Comparison of ENCODE assay signal across 1 cellular context in the genomic region with DNA sequence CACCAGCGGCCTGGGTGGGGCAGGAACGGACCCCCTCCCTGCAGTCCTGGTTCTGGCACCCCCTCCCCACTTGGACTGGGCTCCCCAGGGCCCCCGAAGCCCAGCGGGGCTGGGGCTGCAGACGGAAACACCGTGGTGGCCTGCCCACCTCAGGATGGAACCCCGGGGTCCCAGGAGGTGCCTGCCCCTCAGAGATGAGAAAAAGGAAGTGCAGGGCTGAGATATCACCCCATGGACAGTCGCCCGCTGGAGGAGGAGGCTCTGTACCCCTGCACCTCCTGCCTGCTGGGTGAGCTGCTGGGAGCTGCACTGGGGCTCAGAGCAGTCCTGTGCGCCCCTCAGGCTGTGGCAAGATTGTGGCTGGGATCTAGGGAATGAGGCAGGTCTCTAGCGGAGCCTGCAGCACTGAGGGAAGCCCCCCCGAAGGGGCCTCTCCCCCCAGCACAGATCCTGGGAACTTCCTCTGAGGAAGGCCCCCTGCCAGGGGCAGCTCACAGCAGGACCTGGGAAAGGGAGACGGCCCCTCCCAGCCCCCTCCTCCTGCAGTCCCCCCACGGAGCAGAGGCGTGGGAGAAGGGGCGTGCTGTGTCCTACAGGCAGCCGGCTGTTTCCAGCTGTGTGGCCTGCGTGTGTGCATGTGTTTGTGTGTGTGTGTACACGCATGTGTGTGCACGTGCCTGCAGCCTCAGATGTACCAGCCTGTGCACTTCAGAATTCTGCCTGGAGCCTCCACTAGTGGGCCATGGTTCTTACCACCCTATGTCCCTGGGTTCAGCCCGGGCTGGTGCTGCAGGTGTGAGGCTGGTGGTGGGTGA.
TF ChIP-seq lines count a peak whose summit lies in the region.

No MANE protein-coding gene starts in this region.

TF ChIP-seq in HepG2, 621 proteins besides CTCF, POLR2A, EP300 and RAD21:
- TF ChIP-seq ZNF547 (CRISPR knock-in tag; IDR thresholded peaks at IDR 0.05) (no peak), KLF6 (CRISPR knock-in tag; IDR thresholded peaks at IDR 0.05) (no peak), ZBTB21 (CRISPR knock-in tag; IDR thresholded peaks at IDR 0.05) (no peak), SALL2 (CRISPR knock-in tag; IDR thresholded peaks at IDR 0.05) (no peak), AKAP8 (CRISPR knock-in tag; IDR thresholded peaks at IDR 0.05) (0 out of 2 replicates have a peak, but pooled peaks have one; percentile 65), SMARCE1 (IDR thresholded peaks at IDR 0.05; ENCODE audit: borderline replicate concordance) (no peak), MAF1 (CRISPR knock-in tag; IDR thresholded peaks at IDR 0.05; ENCODE audit: borderline replicate concordance) (no peak), ZNF484 (CRISPR knock-in tag; IDR thresholded peaks at IDR 0.05; ENCODE audit: borderline replicate concordance, low read depth) (no peak)
- TF ChIP-seq, protein P1, sequence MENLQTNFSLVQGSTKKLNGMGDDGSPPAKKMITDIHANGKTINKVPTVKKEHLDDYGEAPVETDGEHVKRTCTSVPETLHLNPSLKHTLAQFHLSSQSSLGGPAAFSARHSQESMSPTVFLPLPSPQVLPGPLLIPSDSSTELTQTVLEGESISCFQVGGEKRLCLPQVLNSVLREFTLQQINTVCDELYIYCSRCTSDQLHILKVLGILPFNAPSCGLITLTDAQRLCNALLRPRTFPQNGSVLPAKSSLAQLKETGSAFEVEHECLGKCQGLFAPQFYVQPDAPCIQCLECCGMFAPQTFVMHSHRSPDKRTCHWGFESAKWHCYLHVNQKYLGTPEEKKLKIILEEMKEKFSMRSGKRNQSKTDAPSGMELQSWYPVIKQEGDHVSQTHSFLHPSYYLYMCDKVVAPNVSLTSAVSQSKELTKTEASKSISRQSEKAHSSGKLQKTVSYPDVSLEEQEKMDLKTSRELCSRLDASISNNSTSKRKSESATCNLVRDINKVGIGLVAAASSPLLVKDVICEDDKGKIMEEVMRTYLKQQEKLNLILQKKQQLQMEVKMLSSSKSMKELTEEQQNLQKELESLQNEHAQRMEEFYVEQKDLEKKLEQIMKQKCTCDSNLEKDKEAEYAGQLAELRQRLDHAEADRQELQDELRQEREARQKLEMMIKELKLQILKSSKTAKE (CRISPR knock-in tag; IDR thresholded peaks at IDR 0.05; ENCODE audit: borderline replicate concordance) = no peak
